In the genomic region with DNA sequence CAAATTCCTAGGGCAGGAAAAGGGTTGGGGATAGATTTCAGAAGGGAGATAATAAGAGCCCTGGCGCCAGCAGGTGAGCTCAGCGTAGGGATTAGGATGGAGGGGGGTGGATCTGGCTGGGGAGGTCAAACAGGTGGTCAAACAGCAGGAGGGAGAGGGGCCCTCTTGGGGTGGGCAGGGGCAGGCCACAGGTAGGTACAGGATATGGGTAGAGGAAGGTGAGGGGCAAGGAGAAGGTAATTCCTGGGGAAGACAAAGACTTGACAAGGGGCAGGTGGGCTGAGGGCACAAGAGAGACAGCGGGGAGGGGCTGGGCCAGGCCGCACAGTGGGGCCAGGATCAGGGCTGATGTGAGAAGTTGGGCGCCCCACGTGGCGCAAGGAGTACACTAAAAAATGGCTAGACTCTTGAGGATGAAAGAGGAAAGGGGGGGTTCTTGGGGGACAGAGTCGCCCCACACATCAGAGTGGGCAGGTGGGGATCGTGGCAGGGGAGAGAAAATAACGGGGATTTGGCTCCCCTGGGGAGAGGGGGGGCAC, we compare ENCODE assay signal across 1 cellular context.
TF ChIP-seq lines count a peak whose summit lies in the region.

No MANE protein-coding gene starts in this region.

TF ChIP-seq in K562, 482 proteins besides CTCF, POLR2A, EP300 and RAD21 (continues in another document):
- no peak for TF ChIP-seq PCBP1 (IDR thresholded peaks at IDR 0.05; ENCODE audit: low read depth, low read length, poor library complexity, severe bottlenecking)
- no peak for TF ChIP-seq ZKSCAN8 (CRISPR knock-in tag; IDR thresholded peaks at IDR 0.05)
- peak; percentile 83 for TF ChIP-seq ZKSCAN1 (IDR thresholded peaks at IDR 0.05; ENCODE audit: low read depth, low read length)
- peak; percentile 76 for TF ChIP-seq NKRF (IDR thresholded peaks at IDR 0.05; ENCODE audit: borderline replicate concordance)
- no peak for TF ChIP-seq NEUROD1 (IDR thresholded peaks at IDR 0.05; ENCODE audit: borderline replicate concordance, low read depth, low read length, partially characterized antibody)
- peak; percentile 65; the same call in 1 of the 2 replicates for TF ChIP-seq ZBTB26 (CRISPR knock-in tag; IDR thresholded peaks at IDR 0.05)
- no peak for TF ChIP-seq ZSCAN32 (CRISPR knock-in tag; IDR thresholded peaks at IDR 0.05)
- no peak for TF ChIP-seq JUND (IDR thresholded peaks at IDR 0.05; ENCODE audit: borderline replicate concordance, low read depth, low read length)
- no peak for TF ChIP-seq JUND (tag; IDR thresholded peaks at IDR 0.05; ENCODE audit: borderline replicate concordance, low read depth, low read length)
- TF ChIP-seq SMARCE1 (IDR thresholded peaks at IDR 0.05) = peak; percentile 48
- TF ChIP-seq SIN3A (IDR thresholded peaks at IDR 0.05; ENCODE audit: borderline replicate concordance in 2 of 2, control insufficient read depth in 1 of 2, low read depth in 2 of 2, low read length in 2 of 2) = peak; percentile 26 to 64; a peak in 2 of 4 replicates
- TF ChIP-seq CXXC5 (CRISPR knock-in tag; IDR thresholded peaks at IDR 0.05) = no peak
- no peak for TF ChIP-seq ZC3H8 (IDR thresholded peaks at IDR 0.05)
- no peak for TF ChIP-seq SOX6 (IDR thresholded peaks at IDR 0.05)
- TF ChIP-seq SMARCA5 (IDR thresholded peaks at IDR 0.05) = 0 out of 2 replicates have a peak, but pooled peaks have one; percentile 35
- no peak for TF ChIP-seq FOXK2 (conservative IDR thresholded peaks at IDR 0.05 in 1 of 2, IDR thresholded peaks at IDR 0.05 in 1 of 2; ENCODE audit: low read depth in 2 of 2)
- no peak for TF ChIP-seq THAP7 (CRISPR knock-in tag; IDR thresholded peaks at IDR 0.05)
- no peak for TF ChIP-seq SLC30A9 (CRISPR knock-in tag; IDR thresholded peaks at IDR 0.05)
- TF ChIP-seq NFRKB (IDR thresholded peaks at IDR 0.05; ENCODE audit: low read depth) = 0 out of 2 replicates have a peak, but pooled peaks have one; percentile 72
- TF ChIP-seq HNRNPUL1 (IDR thresholded peaks at IDR 0.05; ENCODE audit: low read length) = no peak
- no peak for TF ChIP-seq TEAD2 (tag; IDR thresholded peaks at IDR 0.05)
- TF ChIP-seq PHB2 (IDR thresholded peaks at IDR 0.05; ENCODE audit: low read depth) = 0 out of 2 replicates have a peak, but pooled peaks have one; percentile 18
- no peak for TF ChIP-seq ZFP36 (IDR thresholded peaks at IDR 0.05; ENCODE audit: low read depth, low read length, partially characterized antibody)
- peak; percentile 87; the same call in 1 of the 2 replicates for TF ChIP-seq HDGF (IDR thresholded peaks at IDR 0.05)
- TF ChIP-seq ZSCAN29 (IDR thresholded peaks at IDR 0.05) = no peak
- TF ChIP-seq MED1 (CRISPR knock-in tag; IDR thresholded peaks at IDR 0.05; ENCODE audit: borderline replicate concordance) = no peak
- no peak for TF ChIP-seq PPARD (CRISPR knock-in tag; IDR thresholded peaks at IDR 0.05)
- TF ChIP-seq CHD2 (IDR thresholded peaks at IDR 0.05; ENCODE audit: low read depth, low read length) = no peak
- 0 out of 2 replicates have a peak, but pooled peaks have one; percentile 23 for TF ChIP-seq NR2C1 (IDR thresholded peaks at IDR 0.05)
- no peak for TF ChIP-seq NR2C1 (tag; IDR thresholded peaks at IDR 0.05)
- TF ChIP-seq MTA3 (IDR thresholded peaks at IDR 0.05; ENCODE audit: borderline replicate concordance) = no peak
- no peak for TF ChIP-seq CHCHD3 (CRISPR knock-in tag; IDR thresholded peaks at IDR 0.05)
- no peak for TF ChIP-seq DDX20 (tag; IDR thresholded peaks at IDR 0.05; ENCODE audit: low read depth)
- TF ChIP-seq SPI1 (IDR thresholded peaks at IDR 0.05; ENCODE audit: borderline replicate concordance, low read depth, low read length) = no peak
- TF ChIP-seq, protein P1, sequence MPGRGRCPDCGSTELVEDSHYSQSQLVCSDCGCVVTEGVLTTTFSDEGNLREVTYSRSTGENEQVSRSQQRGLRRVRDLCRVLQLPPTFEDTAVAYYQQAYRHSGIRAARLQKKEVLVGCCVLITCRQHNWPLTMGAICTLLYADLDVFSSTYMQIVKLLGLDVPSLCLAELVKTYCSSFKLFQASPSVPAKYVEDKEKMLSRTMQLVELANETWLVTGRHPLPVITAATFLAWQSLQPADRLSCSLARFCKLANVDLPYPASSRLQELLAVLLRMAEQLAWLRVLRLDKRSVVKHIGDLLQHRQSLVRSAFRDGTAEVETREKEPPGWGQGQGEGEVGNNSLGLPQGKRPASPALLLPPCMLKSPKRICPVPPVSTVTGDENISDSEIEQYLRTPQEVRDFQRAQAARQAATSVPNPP (IDR thresholded peaks at IDR 0.05; ENCODE audit: borderline replicate concordance, insufficient read depth, insufficient read length) = no peak
- no peak for TF ChIP-seq ZNF140 (CRISPR knock-in tag; IDR thresholded peaks at IDR 0.05)
- TF ChIP-seq TAF15 (IDR thresholded peaks at IDR 0.05; ENCODE audit: low read depth, low read length) = no peak
- TF ChIP-seq ZNF444 (CRISPR knock-in tag; IDR thresholded peaks at IDR 0.05) = no peak
- TF ChIP-seq ZNF263 (CRISPR knock-in tag; IDR thresholded peaks at IDR 0.05; ENCODE audit: borderline replicate concordance) = no peak
- no peak for TF ChIP-seq ILF3 (IDR thresholded peaks at IDR 0.05; ENCODE audit: borderline replicate concordance)
- TF ChIP-seq KAT2B (IDR thresholded peaks at IDR 0.05; ENCODE audit: low read depth, low read length) = no peak
- TF ChIP-seq BRD9 (IDR thresholded peaks at IDR 0.05; ENCODE audit: low read depth, partially characterized antibody) = no peak
- no peak for TF ChIP-seq MAFK (IDR thresholded peaks at IDR 0.05; ENCODE audit: low read length)
- TF ChIP-seq MCM2 (IDR thresholded peaks at IDR 0.05; ENCODE audit: low read depth) = no peak
- no peak for TF ChIP-seq ZNF324 (CRISPR knock-in tag; IDR thresholded peaks at IDR 0.05)
- TF ChIP-seq PML (IDR thresholded peaks at IDR 0.05; ENCODE audit: low read length) = no peak
- TF ChIP-seq, protein P2, sequence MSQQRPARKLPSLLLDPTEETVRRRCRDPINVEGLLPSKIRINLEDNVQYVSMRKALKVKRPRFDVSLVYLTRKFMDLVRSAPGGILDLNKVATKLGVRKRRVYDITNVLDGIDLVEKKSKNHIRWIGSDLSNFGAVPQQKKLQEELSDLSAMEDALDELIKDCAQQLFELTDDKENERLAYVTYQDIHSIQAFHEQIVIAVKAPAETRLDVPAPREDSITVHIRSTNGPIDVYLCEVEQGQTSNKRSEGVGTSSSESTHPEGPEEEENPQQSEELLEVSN (IDR thresholded peaks at IDR 0.05; ENCODE audit: borderline replicate concordance in 1 of 2, extremely low read depth in 1 of 2, insufficient read depth in 1 of 2, insufficient read length in 1 of 2, low read depth in 1 of 2, low read length in 1 of 2, poor library complexity in 1 of 2, severe bottlenecking in 1 of 2) = peak in 1 of 2 experiments; percentile 57
- TF ChIP-seq HDAC3 (IDR thresholded peaks at IDR 0.05; ENCODE audit: borderline replicate concordance, partially characterized antibody) = no peak
- TF ChIP-seq RREB1 (CRISPR knock-in tag; IDR thresholded peaks at IDR 0.05) = no peak
- no peak for TF ChIP-seq ZNF76 (CRISPR knock-in tag; IDR thresholded peaks at IDR 0.05; ENCODE audit: borderline replicate concordance)
- TF ChIP-seq SIN3B (IDR thresholded peaks at IDR 0.05; ENCODE audit: low read depth) = no peak
- no peak for TF ChIP-seq ZNF764 (CRISPR knock-in tag; IDR thresholded peaks at IDR 0.05; ENCODE audit: low read depth)
- no peak for TF ChIP-seq CREB3L1 (IDR thresholded peaks at IDR 0.05; ENCODE audit: borderline replicate concordance, low read depth)
- no peak; the same call in 1 of the 2 replicates for TF ChIP-seq NCOR1 (IDR thresholded peaks at IDR 0.05)
- TF ChIP-seq ZKSCAN3 (CRISPR knock-in tag; IDR thresholded peaks at IDR 0.05) = no peak
- no peak for TF ChIP-seq FOXP1 (CRISPR knock-in tag; IDR thresholded peaks at IDR 0.05)
- peak; percentile 68 for TF ChIP-seq ZBTB7A (IDR thresholded peaks at IDR 0.05; ENCODE audit: borderline replicate concordance, control insufficient read depth, low read depth, low read length)
- TF ChIP-seq MTF1 (CRISPR knock-in tag; IDR thresholded peaks at IDR 0.05; ENCODE audit: borderline replicate concordance) = no peak
- TF ChIP-seq MAFF (IDR thresholded peaks at IDR 0.05; ENCODE audit: low read length) = no peak
- no peak for TF ChIP-seq SAFB2 (IDR thresholded peaks at IDR 0.05; ENCODE audit: borderline replicate concordance, low read depth, low read length, severe bottlenecking)
